Comparison of ENCODE assay signal across 14 cellular contexts in genomic region chr6:167770291-167770955, GRCh38. TPM values are rescaled to one million over a fixed set of nuclear protein-coding genes. Genes with fewer than 3 reads are reported as not detected.
DNase-seq lines count a peak whose midpoint lies in the region; ATAC-seq and TF ChIP-seq lines count a peak whose summit lies in the region.
"Had no signal": no experiment of that assay in that cellular context is flagged by ENCODE, and none has a peak within 500 bp of the region (broad histone marks: within the 10 kb centered on the region; RNA-seq: fewer than 3 reads in every experiment).

No MANE protein-coding gene starts in this region.

- no peak overlapping the region for H3K4me2 ChIP-seq in GM23338
- no peak overlapping the region for H3K4me2 ChIP-seq in osteoblast (ENCODE audit: insufficient read depth, low read length)
- H3K4me2 ChIP-seq: BLaER1 had no signal

- H3K4me3 ChIP-seq in GM23338, result no peak overlapping the region
- no peak overlapping the region for H3K4me3 ChIP-seq in osteoblast (ENCODE audit: insufficient read depth, low read length)
- H3K4me3 ChIP-seq: BLaER1 had no signal

- H3K4me1 Mint-ChIP-seq in GM23338, result no peaks in the 10 kb centered on the region; the same call in 2 of the 3 replicates
- H3K4me1 Mint-ChIP-seq in type B pancreatic cell (ENCODE audit: unreplicated experiment), result no peaks in the 10 kb centered on the region
- H3K4me1 Mint-ChIP-seq: CD8-positive, alpha-beta memory T cell had no signal

- peaks cover 4% of the 10 kb centered on the region for H3K27me3 Mint-ChIP-seq in GM23338 (ENCODE audit: insufficient read depth, low read depth, poor library complexity)
- no peaks in the 10 kb centered on the region for H3K27me3 Mint-ChIP-seq in type B pancreatic cell

- H3K9me2 ChIP-seq in GM23338 (ENCODE audit: insufficient read depth), result no peaks in the 10 kb centered on the region

- H3K4me1 ChIP-seq in GM23338 (ENCODE audit: insufficient read depth) (no peaks in the 10 kb centered on the region), osteoblast (ENCODE audit: insufficient read depth, low read length) (no peaks in the 10 kb centered on the region)
- H3K4me1 ChIP-seq: BLaER1, Caco-2 had no signal

- H3K79me2 ChIP-seq in GM23338 (replicated peaks; ENCODE audit: insufficient read depth) (no peaks in the 10 kb centered on the region), osteoblast (ENCODE audit: insufficient read depth, low read length) (no peaks in the 10 kb centered on the region)

- TF ChIP-seq CTCF in GM23338 (conservative IDR thresholded peaks at IDR 0.05; ENCODE audit: low read depth in 2 of 2) (no peak), osteoblast (IDR thresholded peaks at IDR 0.05; ENCODE audit: extremely low read depth, low read depth, low read length) (no peak), type B pancreatic cell (conservative IDR thresholded peaks at IDR 0.05) (no peak)

- H3K9me3 Mint-ChIP-seq in GM23338, result no peaks in the 10 kb centered on the region
- no peaks in the 10 kb centered on the region for H3K9me3 Mint-ChIP-seq in type B pancreatic cell
- H3K9me3 Mint-ChIP-seq: CD8-positive, alpha-beta memory T cell had no signal

- ATAC-seq in GM23338, result no peak
- ATAC-seq: HCT116 had no signal

- H3K27me3 ChIP-seq in GM23338 (ENCODE audit: insufficient read depth), result no peaks in the 10 kb centered on the region
- no peaks in the 10 kb centered on the region for H3K27me3 ChIP-seq in osteoblast (ENCODE audit: insufficient read depth, low read length)
- H3K27me3 ChIP-seq: BLaER1 had no signal

- H4K20me1 ChIP-seq in GM23338 (replicated peaks; ENCODE audit: insufficient read depth), result no peaks in the 10 kb centered on the region
- H4K20me1 ChIP-seq in osteoblast (ENCODE audit: insufficient read depth, low read length), result no peaks in the 10 kb centered on the region
- H4K20me1 ChIP-seq: BLaER1 had no signal

- H3K36me3 ChIP-seq in GM23338 (ENCODE audit: insufficient read depth), result no peaks in the 10 kb centered on the region
- H3K36me3 ChIP-seq in osteoblast (ENCODE audit: insufficient read depth, low read length), result no peaks in the 10 kb centered on the region
- H3K36me3 ChIP-seq: BLaER1 had no signal

- H2AFZ ChIP-seq in GM23338 (0 out of 2 replicates have a peak overlapping the region, but pooled peaks have one; percentile 18), osteoblast (ENCODE audit: low read length) (no peak overlapping the region)

- no peak for DNase-seq in GM23338 (ENCODE audit: low spot score)
- DNase-seq in islet precursor cell, result peak; percentile 17
- DNase-seq in osteoblast (ENCODE audit: insufficient read length, low spot score, missing footprints), result peak; percentile 30
- no peak for DNase-seq in type B pancreatic cell (ENCODE audit: extremely low spot score, unreplicated experiment)
- no peak for DNase-seq in NCI-H510A treated with DMSO at 0.1 percent for 48 hours (lab: John Stamatoyannopoulos, UW)
- no peak for DNase-seq in GM19238 (ENCODE audit: insufficient read length, low spot score)
- no peak for DNase-seq in NCI-H1105 (lab: John Stamatoyannopoulos, UW)
- DNase-seq: 8988T; AML-193; Caco-2; CD8-positive, alpha-beta memory T cell; GF-D8 had no signal

- H3K27ac Mint-ChIP-seq in GM23338 (no peak overlapping the region), type B pancreatic cell (peak overlapping the region; percentile 53)
- H3K27ac Mint-ChIP-seq: CD8-positive, alpha-beta memory T cell had no signal

- H3K9me3 ChIP-seq in osteoblast (ENCODE audit: low read depth, low read length), result no peaks in the 10 kb centered on the region
- H3K9me3 ChIP-seq: BLaER1, Caco-2 had no signal

- no peak overlapping the region for H3K4me3 Mint-ChIP-seq in GM23338
- H3K4me3 Mint-ChIP-seq in type B pancreatic cell, result no peak overlapping the region
- H3K4me3 Mint-ChIP-seq: CD8-positive, alpha-beta memory T cell had no signal

- no peaks in the 10 kb centered on the region for H3F3A ChIP-seq in GM23338 (replicated peaks; ENCODE audit: low read depth)

- H3K27ac ChIP-seq in GM23338 (ENCODE audit: low read depth) (no peak overlapping the region), osteoblast (ENCODE audit: low read depth, low read length) (no peak overlapping the region)
- H3K27ac ChIP-seq: BLaER1 had no signal

- no peaks in the 10 kb centered on the region for H3K36me3 Mint-ChIP-seq in GM23338 (ENCODE audit: low read depth)
- no peaks in the 10 kb centered on the region for H3K36me3 Mint-ChIP-seq in type B pancreatic cell
- H3K36me3 Mint-ChIP-seq: CD8-positive, alpha-beta memory T cell had no signal

TF ChIP-seq in GM23338, 12 proteins besides CTCF, POLR2A, EP300 and RAD21:
- no peak for TF ChIP-seq NANOG (IDR thresholded peaks at IDR 0.05; ENCODE audit: borderline replicate concordance)
- TF ChIP-seq, protein P1, sequence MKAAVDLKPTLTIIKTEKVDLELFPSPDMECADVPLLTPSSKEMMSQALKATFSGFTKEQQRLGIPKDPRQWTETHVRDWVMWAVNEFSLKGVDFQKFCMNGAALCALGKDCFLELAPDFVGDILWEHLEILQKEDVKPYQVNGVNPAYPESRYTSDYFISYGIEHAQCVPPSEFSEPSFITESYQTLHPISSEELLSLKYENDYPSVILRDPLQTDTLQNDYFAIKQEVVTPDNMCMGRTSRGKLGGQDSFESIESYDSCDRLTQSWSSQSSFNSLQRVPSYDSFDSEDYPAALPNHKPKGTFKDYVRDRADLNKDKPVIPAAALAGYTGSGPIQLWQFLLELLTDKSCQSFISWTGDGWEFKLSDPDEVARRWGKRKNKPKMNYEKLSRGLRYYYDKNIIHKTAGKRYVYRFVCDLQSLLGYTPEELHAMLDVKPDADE (IDR thresholded peaks at IDR 0.05), result no peak
TF ChIP-seq in GM23338: peak in this region for 0.

RNA-seq across cellular contexts. Expression of gene AFDN, which starts 56.3 kb away (rescaled TPM):
- 200 and 208 TPM in 2 replicates for total RNA-seq in GM23338 (2014; rRNA removed; shearing (Covaris generic))
- polyA plus RNA-seq in GM23338 (2016; fragmentation: Nextera tagmentation; extraction: Ambion mirVana), result 66.9 and 78.4 TPM in 2 replicates
- total RNA-seq in osteoblast (31.2 and 52.5 TPM in 2 replicates), type B pancreatic cell (ENCODE audit: low replicate concordance) (140 and 154 TPM in 2 replicates)

Comparison
In these comparisons a context has a peak if more than half of its experiments do, and no peak if none do; other contexts are left out.
1. DNase-seq: peak in islet precursor cell (single experiment) and osteoblast (single experiment); none in GM23338 (single experiment), type B pancreatic cell (single experiment), NCI-H510A treated with DMSO at 0.1 percent for 48 hours (single experiment), GM19238 (single experiment) and NCI-H1105 (single experiment).